ENCODE assay signal across 17 cellular contexts in genomic region chr13:47114030-47114429, GRCh38.
DNase-seq lines count a peak whose midpoint lies in the region; ATAC-seq, FAIRE-seq and TF ChIP-seq lines count a peak whose summit lies in the region.
"Had no signal": no experiment of that assay in that cellular context is flagged by ENCODE, and none has a peak within 500 bp of the region (broad histone marks: within the 10 kb centered on the region; RNA-seq: fewer than 3 reads in every experiment).

No MANE protein-coding gene starts in this region.

- ATAC-seq in K562: no peak
- ATAC-seq in Right ventricle myocardium inferior: no peak
- ATAC-seq: A549; effector memory CD8-positive, alpha-beta T cell had no signal

- WGBS in K562 (ENCODE audit: insufficient coverage, low coverage, missing lambda C conversion rate): 75% methylated on average over 1 of the region's 1 CpG

- peak; percentile 38 for DNase-seq in HS-5 (ENCODE audit: low read depth)
- no peak for DNase-seq in K562 (ENCODE audit: extremely low read depth in 1 of 4, low spot score in 3 of 4)
- DNase-seq in kidney epithelial cell (ENCODE audit: low read depth): peak; percentile 56
- DNase-seq in D721Med (ENCODE audit: insufficient read length, low spot score): no peak
- DNase-seq in BE2C: no peak
- no peak for DNase-seq in GM19240 (ENCODE audit: insufficient read length, low spot score)
- no peak for DNase-seq in Right ventricle myocardium inferior (ENCODE audit: missing footprints)
- DNase-seq: activated CD4-positive, alpha-beta memory T cell treated with anti-CD3 and anti-CD28 coated beads for 36 hours; effector memory CD8-positive, alpha-beta T cell; NCI-H1694 treated with DMSO at 0.1 percent for 48 hours; NCI-H526 treated with DMSO at 0.1 percent for 48 hours had no signal

- POLR2A ChIA-PET in K562 (lab: Yijun Ruan, JAX): no interaction called here

- no peaks in the 10 kb centered on the region for H3K9me3 ChIP-seq in K562 (replicated peaks; ENCODE audit: control insufficient read depth, insufficient read depth, low read depth, low read length)
- no peaks in the 10 kb centered on the region for H3K9me3 ChIP-seq in BE2C
- H3K9me3 ChIP-seq: A549, ascending aorta, neutrophil had no signal

- no peaks in the 10 kb centered on the region for H3K9me1 ChIP-seq in K562 (ENCODE audit: control insufficient read depth, insufficient read depth, low read length)

- no peak overlapping the region for H3K9ac ChIP-seq in K562 (ENCODE audit: insufficient read depth in 1 of 2, low read depth in 2 of 2, low read length in 2 of 2)
- H3K9ac ChIP-seq: KMS-11 had no signal

- H2AFZ ChIP-seq in ACC112 (ENCODE audit: low read length, unreplicated experiment) (peak overlapping the region; percentile 15), K562 (ENCODE audit: low read depth, low read length) (peak overlapping the region; percentile 43; the same call in 1 of the 2 replicates)
- H2AFZ ChIP-seq: hepatocyte had no signal

- intact Hi-C loops in K562 (cut with micrococcal nuclease) (no loop called here), Right ventricle myocardium inferior (cut with DNase I) (no loop called here)

- peak overlapping the region; percentile 25; the same call in 1 of the 2 replicates for H3K27ac ChIP-seq in ACC112 (ENCODE audit: low read depth, low read length)
- H3K27ac ChIP-seq in K562 (ENCODE audit: extremely low read depth, low read depth, low read length): no peak overlapping the region
- H3K27ac ChIP-seq: A549, ascending aorta, hepatocyte, KMS-11, neutrophil had no signal

- H3K27me3 ChIP-seq in ACC112 (ENCODE audit: insufficient read depth, low read length) (no peaks in the 10 kb centered on the region), K562 (ENCODE audit: control insufficient read depth in 2 of 2, insufficient read depth in 2 of 2, low read length in 2 of 2) (no peaks in the 10 kb centered on the region), kidney epithelial cell (ENCODE audit: control insufficient read depth, insufficient read depth, low read length) (no peaks in the 10 kb centered on the region), BE2C (no peaks in the 10 kb centered on the region)
- H3K27me3 ChIP-seq: ascending aorta, hepatocyte, neutrophil had no signal

- no peak overlapping the region for H3K4me3 ChIP-seq in ACC112 (ENCODE audit: low read depth, low read length)
- H3K4me3 ChIP-seq in K562: no peak overlapping the region
- no peak overlapping the region for H3K4me3 ChIP-seq in kidney epithelial cell (ENCODE audit: low read depth, low read length)
- H3K4me3 ChIP-seq in BE2C (ENCODE audit: low read depth, low read length): no peak overlapping the region
- H3K4me3 ChIP-seq: A549, ascending aorta, hepatocyte had no signal

- no TSS peak for BruUV-seq in K562 (replicated peaks; lab: Mats Ljungman, UMichigan)

- in situ Hi-C loops in K562 (cut with MboI): no loop called here

- H3K4me1 ChIP-seq in ACC112 (ENCODE audit: control insufficient read depth, insufficient read depth, low read length, unreplicated experiment): peaks cover 34% of the 10 kb centered on the region
- peaks cover 0 to 16% of the 10 kb centered on the region in 2 experiments; a peak in 3 of 5 replicates for H3K4me1 ChIP-seq in K562 (replicated peaks in 1 of 2; ENCODE audit: control insufficient read depth in 2 of 2, insufficient read depth in 2 of 2, low read length in 2 of 2)
- no peaks in the 10 kb centered on the region for H3K4me1 ChIP-seq in BE2C
- H3K4me1 ChIP-seq: A549, ascending aorta had no signal

- no peak overlapping the region for H3K4me2 ChIP-seq in K562 (ENCODE audit: insufficient read depth, low read length)
- H3K4me2 ChIP-seq: A549, hepatocyte, KMS-11 had no signal

- no peak for TF ChIP-seq EP300 in K562 (IDR thresholded peaks at IDR 0.05; ENCODE audit: low read length)

- no peak for TF ChIP-seq POLR2A in K562 (conservative IDR thresholded peaks at IDR 0.05)

- H3K36me3 ChIP-seq in ACC112 (ENCODE audit: insufficient read depth, low read length) (no peaks in the 10 kb centered on the region), K562 (ENCODE audit: control insufficient read depth, insufficient read depth, low read length) (no peaks in the 10 kb centered on the region), kidney epithelial cell (ENCODE audit: control insufficient read depth, insufficient read depth, low read length) (no peaks in the 10 kb centered on the region), BE2C (no peaks in the 10 kb centered on the region)
- H3K36me3 ChIP-seq: ascending aorta, neutrophil had no signal

- no peaks in the 10 kb centered on the region for H4K20me1 ChIP-seq in K562 (replicated peaks; ENCODE audit: control insufficient read depth, insufficient read depth, low read length)

- FAIRE-seq in K562 (lab: Jason Lieb, UNC) (peak; percentile 63), D721Med (lab: Jason Lieb, UNC) (no peak)
- FAIRE-seq: A549 had no signal

- TF ChIP-seq CTCF in K562 (IDR thresholded peaks at IDR 0.05 in 2 of 3, conservative IDR thresholded peaks at IDR 0.05 in 1 of 3; ENCODE audit: insufficient read depth in 2 of 3, low read depth in 1 of 3, low read length in 3 of 3): no peak
- TF ChIP-seq CTCF in kidney epithelial cell (IDR thresholded peaks at IDR 0.05; ENCODE audit: insufficient read depth, low read length, poor library complexity, severe bottlenecking): no peak
- no peak for TF ChIP-seq CTCF in D721Med (IDR thresholded peaks at IDR 0.05; ENCODE audit: insufficient read depth, missing control alignments)
- no peak for TF ChIP-seq CTCF in BE2C (IDR thresholded peaks at IDR 0.05; ENCODE audit: low read depth, low read length)

- CTCF ChIA-PET in K562 (lab: Yijun Ruan, JAX; ENCODE audit: low intra/inter-chr PET ratio): no interaction called here

- TF ChIP-seq RAD21 in K562 (CRISPR knock-in tag; conservative IDR thresholded peaks at IDR 0.05 in 1 of 2, IDR thresholded peaks at IDR 0.05 in 1 of 2): no peak

- H3K79me2 ChIP-seq in ACC112 (ENCODE audit: control insufficient read depth, insufficient read depth, low read length, unreplicated experiment) (no peaks in the 10 kb centered on the region), K562 (ENCODE audit: control insufficient read depth, insufficient read depth, low read length) (no peaks in the 10 kb centered on the region)
- H3K79me2 ChIP-seq: hepatocyte had no signal

TF ChIP-seq in K562, 482 proteins besides CTCF, POLR2A, EP300 and RAD21:
- TF ChIP-seq FOSL1 (tag; conservative IDR thresholded peaks at IDR 0.05) (peak; percentile 29; the same call in 1 of the 2 replicates), MAZ (CRISPR knock-in tag; conservative IDR thresholded peaks at IDR 0.05 in 1 of 2, IDR thresholded peaks at IDR 0.05 in 1 of 2) (no peak)
TF ChIP-seq in K562: peak in this region for 1.

Comparison
In these comparisons a context has a peak if more than half of its experiments do, and no peak if none do; other contexts are left out.
1. DNase-seq: peak in HS-5 (single experiment) and kidney epithelial cell (single experiment); none in K562 (0 of 4), D721Med (single experiment), BE2C (single experiment), GM19240 (single experiment) and Right ventricle myocardium inferior (single experiment).